In genomic region chr2:101684313-101684712, GRCh38 we compare ENCODE assay signal across 27 cellular contexts. TPM values are rescaled to one million over a fixed set of nuclear protein-coding genes. Genes with fewer than 3 reads are reported as not detected.
DNase-seq lines count a peak whose midpoint lies in the region; ATAC-seq, FAIRE-seq and TF ChIP-seq lines count a peak whose summit lies in the region.
"Had no signal": no experiment of that assay in that cellular context is flagged by ENCODE, and none has a peak within 500 bp of the region (broad histone marks: within the 10 kb centered on the region; RNA-seq: fewer than 3 reads in every experiment).

No MANE protein-coding gene starts in this region.

- FAIRE-seq in K562 (lab: Jason Lieb, UNC): peak; percentile 29
- FAIRE-seq: A204.1, GM12892, GM18507 had no signal

- no peak for TF ChIP-seq CTCF in GM23338 (conservative IDR thresholded peaks at IDR 0.05; ENCODE audit: low read depth in 2 of 2)
- no peak for TF ChIP-seq CTCF in K562 (IDR thresholded peaks at IDR 0.05 in 2 of 3, conservative IDR thresholded peaks at IDR 0.05 in 1 of 3; ENCODE audit: insufficient read depth in 2 of 3, low read depth in 1 of 3, low read length in 3 of 3)
- TF ChIP-seq CTCF in osteocyte (IDR thresholded peaks at IDR 0.05): no peak

- H4K20me1 ChIP-seq in GM23338 (replicated peaks; ENCODE audit: insufficient read depth) (no peaks in the 10 kb centered on the region), K562 (replicated peaks; ENCODE audit: control insufficient read depth, insufficient read depth, low read length) (no peaks in the 10 kb centered on the region)
- H4K20me1 ChIP-seq: BLaER1 had no signal

- ATAC-seq in GM23338: no peak
- ATAC-seq in K562: no peak
- no peak for ATAC-seq in HG02588 (IDR thresholded peaks at IDR 0.05; ENCODE audit: unreplicated experiment)

- no peaks in the 10 kb centered on the region for H3K4me1 ChIP-seq in GM23338 (ENCODE audit: insufficient read depth)
- peaks cover 3 to 7% of the 10 kb centered on the region in 2 experiments; a peak in 4 of 5 replicates for H3K4me1 ChIP-seq in K562 (replicated peaks in 1 of 2; ENCODE audit: control insufficient read depth in 2 of 2, insufficient read depth in 2 of 2, low read length in 2 of 2)
- H3K4me1 ChIP-seq: BE2C, BLaER1 had no signal

- H3K4me3 ChIP-seq in GM23338 (no peak overlapping the region), K562 (no peak overlapping the region)
- H3K4me3 ChIP-seq: BLaER1 had no signal

- TF ChIP-seq RAD21 in K562 (CRISPR knock-in tag; conservative IDR thresholded peaks at IDR 0.05 in 1 of 2, IDR thresholded peaks at IDR 0.05 in 1 of 2): no peak

- DNase-seq in GM23338 (ENCODE audit: low spot score) (no peak), K562 (ENCODE audit: extremely low read depth in 1 of 4, low spot score in 3 of 4) (no peak), osteocyte (ENCODE audit: extremely low spot score, unreplicated experiment) (peak; percentile 3), NCI-H82 treated with DMSO at 0.1 percent for 48 hours (lab: John Stamatoyannopoulos, UW; ENCODE audit: unreplicated experiment) (no peak), pons (ENCODE audit: low spot score) (no peak), NCI-H82 (lab: John Stamatoyannopoulos, UW) (no peak)
- DNase-seq: 8988T; ACHN; BE2C; C1 segment of cervical spinal cord; CD4-positive, alpha-beta memory T cell; CD4-positive, CD25-positive, alpha-beta regulatory T cell; CD8-positive, alpha-beta memory T cell; COR-L47; DMS 273 treated with DMSO at 0.1 percent for 48 hours; DMS153; DMS53; DMS79; DND-41; EL; GDM1 had no signal

- H3K27me3 ChIP-seq in GM23338 (ENCODE audit: insufficient read depth) (no peaks in the 10 kb centered on the region), K562 (ENCODE audit: control insufficient read depth in 2 of 2, insufficient read depth in 2 of 2, low read length in 2 of 2) (no peaks in the 10 kb centered on the region)
- H3K27me3 ChIP-seq: BE2C, BLaER1 had no signal

- H3K9me2 ChIP-seq in GM23338 (ENCODE audit: insufficient read depth): no peaks in the 10 kb centered on the region

- H3K4me3 Mint-ChIP-seq in GM23338 (no peak overlapping the region), osteocyte (ENCODE audit: unreplicated experiment) (no peak overlapping the region)
- H3K4me3 Mint-ChIP-seq: CD14-positive monocyte; CD4-positive, alpha-beta memory T cell; CD4-positive, CD25-positive, alpha-beta regulatory T cell; CD8-positive, alpha-beta memory T cell had no signal

- POLR2A ChIA-PET in K562 (lab: Yijun Ruan, JAX): no interaction called here

- H3K79me2 ChIP-seq in GM23338 (replicated peaks; ENCODE audit: insufficient read depth) (no peaks in the 10 kb centered on the region), K562 (ENCODE audit: control insufficient read depth, insufficient read depth, low read length) (no peaks in the 10 kb centered on the region)

- H3K9ac ChIP-seq in K562 (ENCODE audit: insufficient read depth in 1 of 2, low read depth in 2 of 2, low read length in 2 of 2): no peak overlapping the region
- H3K9ac ChIP-seq: BLaER1 had no signal

- H3K27ac Mint-ChIP-seq in GM23338 (no peak overlapping the region), osteocyte (ENCODE audit: unreplicated experiment) (no peak overlapping the region)
- H3K27ac Mint-ChIP-seq: CD14-positive monocyte had no signal

- H3K9me3 Mint-ChIP-seq in GM23338: no peaks in the 10 kb centered on the region
- no peaks in the 10 kb centered on the region for H3K9me3 Mint-ChIP-seq in osteocyte (ENCODE audit: unreplicated experiment)
- H3K9me3 Mint-ChIP-seq: CD4-positive, alpha-beta memory T cell; CD4-positive, CD25-positive, alpha-beta regulatory T cell; CD8-positive, alpha-beta memory T cell had no signal

- no peaks in the 10 kb centered on the region for H3K4me1 Mint-ChIP-seq in GM23338
- H3K4me1 Mint-ChIP-seq in osteocyte (ENCODE audit: unreplicated experiment): no peaks in the 10 kb centered on the region

- no TSS peak for BruUV-seq in K562 (replicated peaks; lab: Mats Ljungman, UMichigan)

- 63% methylated on average over 4 of the region's 4 CpGs for whole genome bisulfite sequencing in K562 (ENCODE audit: insufficient coverage, low coverage, missing lambda C conversion rate)

- H3K27ac ChIP-seq in GM23338 (ENCODE audit: low read depth) (no peak overlapping the region), K562 (ENCODE audit: extremely low read depth, low read depth, low read length) (no peak overlapping the region)
- H3K27ac ChIP-seq: BLaER1 had no signal

- H3K9me3 ChIP-seq in K562 (replicated peaks; ENCODE audit: control insufficient read depth, insufficient read depth, low read depth, low read length): peaks cover 5% of the 10 kb centered on the region; the same call in 1 of the 2 replicates
- H3K9me3 ChIP-seq: BE2C, BLaER1 had no signal

- in situ Hi-C loops in K562 (cut with MboI): no loop called here

- no peaks in the 10 kb centered on the region for H3K36me3 Mint-ChIP-seq in GM23338 (ENCODE audit: low read depth)
- no peaks in the 10 kb centered on the region for H3K36me3 Mint-ChIP-seq in osteocyte (ENCODE audit: unreplicated experiment)
- H3K36me3 Mint-ChIP-seq: CD14-positive monocyte; CD4-positive, alpha-beta memory T cell; CD4-positive, CD25-positive, alpha-beta regulatory T cell; CD8-positive, alpha-beta memory T cell had no signal

- TF ChIP-seq EP300 in K562 (IDR thresholded peaks at IDR 0.05; ENCODE audit: low read length): no peak

- H2AFZ ChIP-seq in GM23338: peak overlapping the region; percentile 43; the same call in 1 of the 2 replicates
- no peak overlapping the region for H2AFZ ChIP-seq in K562 (ENCODE audit: low read depth, low read length)

- H3K27me3 Mint-ChIP-seq in GM23338 (ENCODE audit: insufficient read depth, low read depth, poor library complexity): peaks cover 2% of the 10 kb centered on the region
- H3K27me3 Mint-ChIP-seq in osteocyte (ENCODE audit: unreplicated experiment): no peaks in the 10 kb centered on the region
- H3K27me3 Mint-ChIP-seq: CD4-positive, alpha-beta memory T cell; CD4-positive, CD25-positive, alpha-beta regulatory T cell had no signal

- H3K4me2 ChIP-seq in GM23338: no peak overlapping the region
- no peak overlapping the region for H3K4me2 ChIP-seq in K562 (ENCODE audit: insufficient read depth, low read length)
- H3K4me2 ChIP-seq: BLaER1 had no signal

- H3K36me3 ChIP-seq in GM23338 (ENCODE audit: insufficient read depth) (no peaks in the 10 kb centered on the region), K562 (ENCODE audit: control insufficient read depth, insufficient read depth, low read length) (no peaks in the 10 kb centered on the region)
- H3K36me3 ChIP-seq: BE2C, BLaER1 had no signal

- no peaks in the 10 kb centered on the region for H3F3A ChIP-seq in GM23338 (replicated peaks; ENCODE audit: low read depth)

- CTCF ChIA-PET in K562 (lab: Yijun Ruan, JAX; ENCODE audit: low intra/inter-chr PET ratio): no interaction called here

- no peaks in the 10 kb centered on the region for H3K9me1 ChIP-seq in K562 (ENCODE audit: control insufficient read depth, insufficient read depth, low read length)

- no peak for TF ChIP-seq POLR2A in K562 (conservative IDR thresholded peaks at IDR 0.05)

- intact Hi-C loops in K562 (cut with micrococcal nuclease): no loop called here

TF ChIP-seq in GM23338, 12 proteins besides CTCF, POLR2A, EP300 and RAD21 (continues in another document):
- TF ChIP-seq ZNF331 (CRISPR knock-in tag; IDR thresholded peaks at IDR 0.05; ENCODE audit: low read depth) (no peak), EZH2 (IDR thresholded peaks at IDR 0.05; ENCODE audit: low read depth, unreplicated experiment) (no peak)

RNA-seq across cellular contexts. Expression of gene MAP4K4, which starts 13.2 kb away (rescaled TPM):
- total RNA-seq in GM23338 (2014; rRNA removed; shearing (Covaris generic)): 77.2 and 99.2 TPM in 2 replicates
- polyA plus RNA-seq in GM23338 (2016; fragmentation: Nextera tagmentation; extraction: Ambion mirVana): 32.2 and 34.6 TPM in 2 replicates
- 111 and 172 TPM in 2 replicates for total RNA-seq in K562 (2011; cell fraction: chromatin; rRNA removed; ENCODE audit: low replicate concordance)
- total RNA-seq in K562 (2011; cell fraction: nucleolus; rRNA removed): 52.4 and 63.6 TPM in 2 replicates
- total RNA-seq in K562 (2011; cell fraction: nucleoplasm; rRNA removed): 100 and 133 TPM in 2 replicates
- 48.8 and 50.2 TPM in 2 replicates for total RNA-seq in K562 (2014; rRNA removed)
- 45.7 and 49.1 TPM in 2 replicates for total RNA-seq in K562 (2014; rRNA removed; fragmentation: Illumina TruSeq; extraction: Trizol)
- total RNA-seq in K562 (2015; rRNA removed; fragmentation: Illumina TruSeq; extraction: Trizol): 51.4 and 58.4 TPM in 2 replicates
- 64.1 and 72.8 TPM in 2 replicates for total RNA-seq in K562 (2021)
- 42.4 and 51.4 TPM in 2 replicates for polyA plus RNA-seq in K562 (2011; rRNA removed)
- polyA plus RNA-seq in K562 (2011; cell fraction: cytosol; rRNA removed): 26.1 and 28.9 TPM in 2 replicates
- polyA plus RNA-seq in K562 (2011; cell fraction: nucleus; rRNA removed): 96.3 and 105 TPM in 2 replicates
- 42.4 and 73.8 TPM in 2 replicates for polyA plus RNA-seq in K562 (2012)
- polyA plus RNA-seq in K562 (2014; fragmentation: Illumina TruSeq; extraction: Trizol): 68.8 and 76.4 TPM in 2 replicates
- 1 to 10 TPM; 7.6 to 7.8 TPM for polyA plus RNA-seq in K562 (2014; fragmentation: Nextera tagmentation; extraction: Ambion mirVana)
- 44.5 and 50.6 TPM in 2 replicates for polyA plus RNA-seq in K562 (2014; rRNA removed)
- 93.2 and 93.9 TPM in 2 replicates for polyA minus RNA-seq in K562 (2011; rRNA and poly(A)+ RNA removed)
- 37.0 and 44.3 TPM in 2 replicates for polyA minus RNA-seq in K562 (2011; cell fraction: cytosol; rRNA and poly(A)+ RNA removed)
- polyA minus RNA-seq in K562 (2011; cell fraction: nucleus; rRNA and poly(A)+ RNA removed): 83.3 and 132 TPM in 2 replicates
- 123 and 126 TPM in 2 replicates for total RNA-seq in osteocyte
